16 cellular contexts compared by ENCODE assay signal in the genomic region with DNA sequence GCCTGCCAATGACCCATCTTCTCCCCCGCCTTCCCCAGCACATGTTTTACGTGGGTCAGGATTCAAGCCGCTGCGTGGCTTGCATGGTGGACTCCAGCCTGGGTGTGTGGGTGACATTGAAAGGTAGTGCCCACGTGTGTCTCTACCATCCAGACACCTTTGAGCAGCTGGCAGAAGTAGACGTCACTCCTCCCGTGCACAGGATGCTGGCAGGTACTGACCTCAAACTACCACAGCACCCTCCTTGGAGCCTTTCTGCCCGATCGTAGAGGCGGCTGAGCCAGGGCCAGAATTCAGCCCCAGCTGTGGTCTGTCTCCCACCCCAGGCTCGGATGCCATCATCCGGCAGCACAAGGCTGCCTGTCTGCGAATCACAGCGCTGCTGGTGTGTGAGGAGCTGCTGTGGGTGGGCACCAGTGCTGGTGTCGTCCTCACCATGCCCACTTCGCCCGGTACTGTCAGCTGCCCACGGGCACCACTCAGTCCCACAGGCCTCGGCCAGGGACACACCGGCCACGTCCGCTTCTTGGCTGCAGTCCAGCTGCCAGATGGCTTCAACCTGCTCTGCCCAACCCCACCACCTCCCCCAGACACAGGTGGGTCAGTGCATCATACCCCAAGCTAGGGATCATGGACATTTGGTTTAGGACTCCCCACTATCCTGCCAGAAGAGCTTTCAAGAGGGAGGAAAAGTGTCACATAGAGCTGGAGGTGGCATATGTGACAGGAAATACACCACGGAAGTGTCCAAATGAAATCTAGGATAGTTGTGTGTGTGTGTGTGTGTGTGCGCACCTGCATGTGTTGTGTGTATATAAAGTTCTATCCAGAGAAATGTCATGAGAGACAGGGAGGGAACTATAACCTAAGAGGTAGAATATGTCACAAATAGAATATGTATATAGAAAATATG. TPM values are rescaled to one million over a fixed set of nuclear protein-coding genes. Genes with fewer than 3 reads are reported as not detected.
DNase-seq lines count a peak whose midpoint lies in the region; ATAC-seq, FAIRE-seq and TF ChIP-seq lines count a peak whose summit lies in the region.
"Had no signal": no experiment of that assay in that cellular context is flagged by ENCODE, and none has a peak within 500 bp of the region (broad histone marks: within the 10 kb centered on the region; RNA-seq: fewer than 3 reads in every experiment).

No MANE protein-coding gene starts in this region.

- H3K36me3 ChIP-seq in HepG2 (replicated peaks in 1 of 2; ENCODE audit: control insufficient read depth in 1 of 2, insufficient read depth in 2 of 2, low read length in 2 of 2) (peaks cover 29 to 35% of the 10 kb centered on the region in 2 experiments; a peak in 4 of 5 replicates), right lobe of liver (no peaks in the 10 kb centered on the region)

- DNase-seq in HepG2 (ENCODE audit: low spot score): no peak
- no peak for DNase-seq in right lobe of liver
- DNase-seq in activated B cell treated with CpG ODN at 0.5 μM for 24 hours: no peak
- DNase-seq in endothelial cell (ENCODE audit: low spot score): no peak
- DNase-seq in activated gamma-delta T cell (lab: John Stamatoyannopoulos, UW): no peak
- DNase-seq in foreskin keratinocyte: no peak
- DNase-seq in NCI-H1417 treated with DMSO at 0.1 percent for 48 hours (lab: John Stamatoyannopoulos, UW): no peak
- DNase-seq: activated CD4-positive, CD25-positive, alpha-beta regulatory T cell treated with anti-CD3 and anti-CD28 coated beads, Interleukin-2, amount 50 U/mL, for 72 hours; DMS 273 treated with DMSO at 0.1 percent for 48 hours; left ventricle myocardium superior; NCI-H2029 treated with DMSO at 0.1 percent for 48 hours; NCI-H69 had no signal

- H3K4me1 Mint-ChIP-seq in activated B cell treated with CpG ODN at 0.5 μM for 24 hours (peaks cover 47% of the 10 kb centered on the region), endothelial cell (ENCODE audit: unreplicated experiment) (peaks cover 20% of the 10 kb centered on the region)

- H3K27me3 ChIP-seq in HepG2 (ENCODE audit: control insufficient read depth in 1 of 2, insufficient read depth in 2 of 2, low read length in 2 of 2): no peaks in the 10 kb centered on the region
- H3K27me3 ChIP-seq in right lobe of liver: no peaks in the 10 kb centered on the region
- H3K27me3 ChIP-seq in foreskin keratinocyte: no peaks in the 10 kb centered on the region

- H3K27ac Mint-ChIP-seq in activated B cell treated with CpG ODN at 0.5 μM for 24 hours: peak overlapping the region; percentile 69
- peak overlapping the region; percentile 82 for H3K27ac Mint-ChIP-seq in endothelial cell (ENCODE audit: unreplicated experiment)
- H3K27ac Mint-ChIP-seq: nephron had no signal

- intact Hi-C loops in HepG2 (cut with micrococcal nuclease; ENCODE audit: unreplicated experiment): no loop called here
- intact Hi-C loops in right lobe of liver (cut with DNase I): no loop called here
- intact Hi-C loops in activated B cell treated with CpG ODN at 0.5 μM for 24 hours (cut with micrococcal nuclease): loop anchor here (1.0 to 2.0 kb wide), 2 partner anchors 11 to 15 kb away; a partner anchor contains a TSS

- ATAC-seq in HepG2 (no peak), right lobe of liver (no peak), activated B cell treated with CpG ODN at 0.5 μM for 24 hours (ENCODE audit: low read depth) (no peak), foreskin keratinocyte (no peak), HG03135 (IDR thresholded peaks at IDR 0.05; ENCODE audit: unreplicated experiment) (no peak)
- ATAC-seq: left ventricle myocardium superior had no signal

- no peak for TF ChIP-seq POLR2A in HepG2 (IDR thresholded peaks at IDR 0.05; ENCODE audit: insufficient read depth in 1 of 2, low read depth in 2 of 2, low read length in 2 of 2)
- no peak for TF ChIP-seq POLR2A in right lobe of liver (IDR thresholded peaks at IDR 0.05)

- H3K4me2 ChIP-seq in HepG2 (ENCODE audit: low read depth, low read length): no peak overlapping the region

- CTCF ChIA-PET in HepG2 (lab: Yijun Ruan, JAX; ENCODE audit: low intra/inter-chr PET ratio, low total read pairs): no interaction called here
- CTCF ChIA-PET in activated B cell treated with CpG ODN at 0.5 μM for 24 hours (lab: Charles Lee): interaction anchor here (1.1 to 3.5 kb wide), 3 partner anchors 14 to 260 kb away, joined by 4 to 14 read pairs (median 6); no protein-coding TSS in a partner anchor

- H4K20me1 ChIP-seq in HepG2 (ENCODE audit: insufficient read depth, low read length): no peaks in the 10 kb centered on the region

- no TSS peak for BruUV-seq in HepG2 (replicated peaks; lab: Mats Ljungman, UMichigan)

- no peak overlapping the region for H3K9ac ChIP-seq in HepG2 (ENCODE audit: insufficient read depth, low read depth, low read length)

- no peak overlapping the region for H2AFZ ChIP-seq in HepG2 (ENCODE audit: low read length)

- TF ChIP-seq CTCF in HepG2 (CRISPR knock-in tag; IDR thresholded peaks at IDR 0.05): no peak
- no peak for TF ChIP-seq CTCF in right lobe of liver (IDR thresholded peaks at IDR 0.05)
- no peak for TF ChIP-seq CTCF in activated B cell treated with CpG ODN at 0.5 μM for 24 hours (IDR thresholded peaks at IDR 0.05)
- no peak for TF ChIP-seq CTCF in endothelial cell (IDR thresholded peaks at IDR 0.05; ENCODE audit: unreplicated experiment)
- TF ChIP-seq CTCF in foreskin keratinocyte (conservative IDR thresholded peaks at IDR 0.05): no peak

- TF ChIP-seq RAD21 in HepG2 (CRISPR knock-in tag; IDR thresholded peaks at IDR 0.05): no peak

- H3K36me3 Mint-ChIP-seq in activated B cell treated with CpG ODN at 0.5 μM for 24 hours (ENCODE audit: low read depth): no peaks in the 10 kb centered on the region
- H3K36me3 Mint-ChIP-seq in endothelial cell (ENCODE audit: low read depth, unreplicated experiment): peaks cover 36% of the 10 kb centered on the region

- TF ChIP-seq EP300 in HepG2 (IDR thresholded peaks at IDR 0.05; ENCODE audit: low read depth in 2 of 2, low read length in 2 of 2) (no peak), HepG2 (CRISPR knock-in tag; IDR thresholded peaks at IDR 0.05; ENCODE audit: borderline replicate concordance) (no peak)

- 97% methylated on average over 16 of the region's 24 CpGs for WGBS in HepG2 (ENCODE audit: low lambda C conversion rate)
- WGBS in right lobe of liver (ENCODE audit: insufficient coverage, low coverage, low lambda C conversion rate, missing lambda C conversion rate): 80% methylated on average over 7 of the region's 24 CpGs

- no peak overlapping the region for H3K27ac ChIP-seq in HepG2 (ENCODE audit: extremely low read length, insufficient read depth, low read length)
- no peak overlapping the region for H3K27ac ChIP-seq in right lobe of liver
- H3K27ac ChIP-seq in foreskin keratinocyte: no peak overlapping the region
- H3K27ac ChIP-seq: thoracic aorta had no signal

- FAIRE-seq in HepG2 (lab: Jason Lieb, UNC): no peak
- FAIRE-seq: bronchial epithelial cell had no signal

- H3K4me1 ChIP-seq in HepG2 (ENCODE audit: insufficient read depth, low read length) (no peaks in the 10 kb centered on the region), right lobe of liver (no peaks in the 10 kb centered on the region), foreskin keratinocyte (no peaks in the 10 kb centered on the region)

- H3K4me3 Mint-ChIP-seq in activated B cell treated with CpG ODN at 0.5 μM for 24 hours (peak overlapping the region; percentile 12), endothelial cell (ENCODE audit: unreplicated experiment) (peak overlapping the region; percentile 16)
- H3K4me3 Mint-ChIP-seq: nephron had no signal

- H3K9me3 ChIP-seq in HepG2 (ENCODE audit: low read length) (no peaks in the 10 kb centered on the region), right lobe of liver (no peaks in the 10 kb centered on the region)
- H3K9me3 ChIP-seq: thoracic aorta had no signal

- H3K9me3 Mint-ChIP-seq in activated B cell treated with CpG ODN at 0.5 μM for 24 hours (no peaks in the 10 kb centered on the region), endothelial cell (ENCODE audit: unreplicated experiment) (no peaks in the 10 kb centered on the region)
- H3K9me3 Mint-ChIP-seq: nephron had no signal

- in situ Hi-C loops in HepG2 (cut with HindIII; ENCODE audit: extremely low pct_ligation_motif_present, low pct_unique_long_range_greater_than_20kb): no loop called here

- H3K27me3 Mint-ChIP-seq in activated B cell treated with CpG ODN at 0.5 μM for 24 hours (no peaks in the 10 kb centered on the region), endothelial cell (ENCODE audit: unreplicated experiment) (peaks cover 10% of the 10 kb centered on the region)

- POLR2A ChIA-PET in HepG2 (lab: Yijun Ruan, JAX) (no interaction called here), activated B cell treated with CpG ODN at 0.5 μM for 24 hours (lab: Charles Lee) (interaction anchor here (1.1 to 1.3 kb wide), 2 partner anchors 23 to 643 kb away, joined by 7 read pairs; no protein-coding TSS in a partner anchor)

- H3K4me3 ChIP-seq in HepG2 (replicated peaks in 1 of 3; ENCODE audit: insufficient read depth in 1 of 3, low read depth in 2 of 3, low read length in 3 of 3): no peak overlapping the region
- H3K4me3 ChIP-seq in right lobe of liver: no peak overlapping the region
- H3K4me3 ChIP-seq: thoracic aorta had no signal

- no peaks in the 10 kb centered on the region for H3K79me2 ChIP-seq in HepG2 (ENCODE audit: insufficient read depth, low read length)

RNA-seq across cellular contexts. Expression of a gene that starts 10.6 kb away (rescaled TPM):
- 1.6 and 4.7 TPM in 2 replicates for total RNA-seq in HepG2 (2016; rRNA removed; fragmentation: Illumina TruSeq; extraction: Trizol)
- total RNA-seq in HepG2 (2016; cell fraction: cytosol; rRNA removed; fragmentation: Illumina TruSeq; extraction: Trizol; ENCODE audit: low read depth): 2.8 and 3.4 TPM in 2 replicates
- total RNA-seq in HepG2 (2016; cell fraction: insoluble cytoplasmic fraction; rRNA removed; fragmentation: Illumina TruSeq; extraction: Trizol): 1.8 and 4.7 TPM in 2 replicates
- total RNA-seq in HepG2 (2016; cell fraction: membrane; rRNA removed; fragmentation: Illumina TruSeq; extraction: Trizol): 4.0 and 4.2 TPM in 2 replicates
- 5.4 TPM in 2 replicates for total RNA-seq in HepG2 (2016; cell fraction: nucleus; rRNA removed; fragmentation: Illumina TruSeq; extraction: Trizol)
- polyA plus RNA-seq in HepG2 (2011; rRNA removed): 2.5 and 3.5 TPM in 2 replicates
- 2.1 and 3.1 TPM in 2 replicates for polyA plus RNA-seq in HepG2 (2011; cell fraction: cytosol; rRNA removed)
- polyA plus RNA-seq in HepG2 (2011; cell fraction: nucleus; rRNA removed): 12.5 and 18.1 TPM in 2 replicates
- polyA plus RNA-seq in HepG2 (2012): 1.0 and 2.7 TPM in 2 replicates
- 0.36 and 0.55 TPM in 2 replicates for polyA plus RNA-seq in HepG2 (2016; cell fraction: cytosol; fragmentation: Illumina TruSeq; extraction: Trizol; ENCODE audit: low read depth)
- 1.4 TPM in 2 replicates for polyA plus RNA-seq in HepG2 (2016; cell fraction: insoluble cytoplasmic fraction; fragmentation: Illumina TruSeq; extraction: Trizol; ENCODE audit: low read depth)
- 0.68 and 0.80 TPM in 2 replicates for polyA plus RNA-seq in HepG2 (2016; cell fraction: membrane; fragmentation: Illumina TruSeq; extraction: Trizol; ENCODE audit: low read depth)
- polyA plus RNA-seq in HepG2 (2016; cell fraction: nucleus; fragmentation: Illumina TruSeq; extraction: Trizol; ENCODE audit: insufficient read depth, low read depth): 14.8 and 15.4 TPM in 2 replicates
- polyA minus RNA-seq in HepG2 (2011; rRNA and poly(A)+ RNA removed; ENCODE audit: low replicate concordance): 7.0 and 19.1 TPM in 2 replicates
- polyA minus RNA-seq in HepG2 (2011; cell fraction: cytosol; rRNA and poly(A)+ RNA removed): 1.7 and 2.0 TPM in 2 replicates
- 5.2 and 7.6 TPM in 2 replicates for polyA minus RNA-seq in HepG2 (2011; cell fraction: nucleus; rRNA and poly(A)+ RNA removed)
- total RNA-seq in right lobe of liver: 1 to 10 TPM in 5 of 6 experiments, under 1 TPM in 1; 0.81 to 5.4 (median 1.6) TPM
- total RNA-seq in activated B cell treated with CpG ODN at 0.5 μM for 24 hours: 81.8 and 90.1 TPM in 2 replicates
- 15.2 TPM for total RNA-seq in endothelial cell (ENCODE audit: unreplicated experiment)
- total RNA-seq in foreskin keratinocyte: 11.6 and 12.7 TPM in 2 replicates
- polyA plus RNA-seq in foreskin keratinocyte: 8.1 and 10.7 TPM in 2 replicates

RNA-seq across cellular contexts. Expression of a gene that starts 57.5 kb away (rescaled TPM):
- 5.7 and 10.7 TPM in 2 replicates for total RNA-seq in HepG2 (2016; rRNA removed; fragmentation: Illumina TruSeq; extraction: Trizol)
- total RNA-seq in HepG2 (2016; cell fraction: cytosol; rRNA removed; fragmentation: Illumina TruSeq; extraction: Trizol; ENCODE audit: low read depth): 4.6 and 5.1 TPM in 2 replicates
- 3.7 and 12.1 TPM in 2 replicates for total RNA-seq in HepG2 (2016; cell fraction: insoluble cytoplasmic fraction; rRNA removed; fragmentation: Illumina TruSeq; extraction: Trizol)
- total RNA-seq in HepG2 (2016; cell fraction: membrane; rRNA removed; fragmentation: Illumina TruSeq; extraction: Trizol): 3.3 and 3.8 TPM in 2 replicates
- total RNA-seq in HepG2 (2016; cell fraction: nucleus; rRNA removed; fragmentation: Illumina TruSeq; extraction: Trizol): 20.3 and 20.6 TPM in 2 replicates
- polyA plus RNA-seq in HepG2 (2011; rRNA removed): 28.8 and 37.7 TPM in 2 replicates
- 7.4 and 13.6 TPM in 2 replicates for polyA plus RNA-seq in HepG2 (2011; cell fraction: cytosol; rRNA removed)
- polyA plus RNA-seq in HepG2 (2011; cell fraction: nucleus; rRNA removed): 250 and 318 TPM in 2 replicates
- polyA plus RNA-seq in HepG2 (2012): 17.9 and 20.3 TPM in 2 replicates
- polyA plus RNA-seq in HepG2 (2016; cell fraction: cytosol; fragmentation: Illumina TruSeq; extraction: Trizol; ENCODE audit: low read depth): 0.35 and 0.64 TPM in 2 replicates
- polyA plus RNA-seq in HepG2 (2016; cell fraction: insoluble cytoplasmic fraction; fragmentation: Illumina TruSeq; extraction: Trizol; ENCODE audit: low read depth): 5.4 and 7.1 TPM in 2 replicates
- 0.76 and 0.94 TPM in 2 replicates for polyA plus RNA-seq in HepG2 (2016; cell fraction: membrane; fragmentation: Illumina TruSeq; extraction: Trizol; ENCODE audit: low read depth)
- 83.1 and 89.4 TPM in 2 replicates for polyA plus RNA-seq in HepG2 (2016; cell fraction: nucleus; fragmentation: Illumina TruSeq; extraction: Trizol; ENCODE audit: insufficient read depth, low read depth)
- polyA minus RNA-seq in HepG2 (2011; rRNA and poly(A)+ RNA removed; ENCODE audit: low replicate concordance): 41.7 and 126 TPM in 2 replicates
- 13.5 and 20.6 TPM in 2 replicates for polyA minus RNA-seq in HepG2 (2011; cell fraction: cytosol; rRNA and poly(A)+ RNA removed)
- 85.9 and 99.9 TPM in 2 replicates for polyA minus RNA-seq in HepG2 (2011; cell fraction: nucleus; rRNA and poly(A)+ RNA removed)
- 1 to 10 TPM; 4.6 to 7.3 (median 5.4) TPM for total RNA-seq in right lobe of liver
- 0.02 TPM in 1 of 2 replicates, not detected in the other for total RNA-seq in activated B cell treated with CpG ODN at 0.5 μM for 24 hours
- total RNA-seq in endothelial cell (ENCODE audit: unreplicated experiment): 93.3 TPM
- 8.7 and 9.7 TPM in 2 replicates for total RNA-seq in foreskin keratinocyte
- 4.6 and 5.0 TPM in 2 replicates for polyA plus RNA-seq in foreskin keratinocyte
